Comparison of ENCODE assay signal across 12 cellular contexts in genomic region chr4:188428935-188429334, GRCh38.
DNase-seq lines count a peak whose midpoint lies in the region; ATAC-seq and TF ChIP-seq lines count a peak whose summit lies in the region.
"Had no signal": no experiment of that assay in that cellular context is flagged by ENCODE, and none has a peak within 500 bp of the region (broad histone marks: within the 10 kb centered on the region; RNA-seq: fewer than 3 reads in every experiment).

No MANE protein-coding gene starts in this region.

- 12% methylated on average over 6 of the region's 6 CpGs for whole genome bisulfite sequencing in SK-N-SH (ENCODE audit: low lambda C conversion rate)

- H4K20me1 ChIP-seq in SK-N-SH (ENCODE audit: insufficient read depth), result no peaks in the 10 kb centered on the region
- no peaks in the 10 kb centered on the region for H4K20me1 ChIP-seq in PC-3 (ENCODE audit: low read length)

- peaks cover 3% of the 10 kb centered on the region for H3K27me3 Mint-ChIP-seq in endothelial cell (ENCODE audit: unreplicated experiment)

- H3K9me3 ChIP-seq in SK-N-SH, result peaks cover 4% of the 10 kb centered on the region; the same call in 1 of the 2 replicates
- no peaks in the 10 kb centered on the region for H3K9me3 ChIP-seq in PC-3 (ENCODE audit: low read length)
- H3K9me3 ChIP-seq: thyroid gland had no signal

- no peak for DNase-seq in SK-N-SH
- DNase-seq in PC-3, result peak; percentile 31
- peak; percentile 56 for DNase-seq in endothelial cell (ENCODE audit: low spot score)
- DNase-seq in cerebellar cortex (ENCODE audit: low spot score), result no peak
- DNase-seq in NCI-H82 treated with DMSO at 0.1 percent for 48 hours (lab: John Stamatoyannopoulos, UW; ENCODE audit: unreplicated experiment), result no peak
- DNase-seq in NCI-H146 (lab: John Stamatoyannopoulos, UW), result no peak
- no peak for DNase-seq in activated CD4-positive, alpha-beta T cell treated with anti-CD3 and anti-CD28 coated beads for 4 hours
- DNase-seq: activated CD4-positive, alpha-beta T cell treated with anti-CD3 and anti-CD28 coated beads, Interleukin-2, amount 50 U/mL, for 4 hours; heart right ventricle; NCI-H187; thyroid gland had no signal

- no peaks in the 10 kb centered on the region for H3K79me2 ChIP-seq in SK-N-SH (ENCODE audit: insufficient read depth)
- no peaks in the 10 kb centered on the region for H3K79me2 ChIP-seq in PC-3 (ENCODE audit: low read length)

- H3K4me3 ChIP-seq in SK-N-SH (ENCODE audit: low read depth in 2 of 2, low read length in 1 of 2), result no peak overlapping the region
- H3K4me3 ChIP-seq in PC-3 (ENCODE audit: low read length), result no peak overlapping the region
- H3K4me3 ChIP-seq: heart right ventricle, thyroid gland had no signal

- H3K4me3 Mint-ChIP-seq in endothelial cell (ENCODE audit: unreplicated experiment), result no peak overlapping the region

- POLR2A ChIA-PET in SK-N-SH (lab: Yijun Ruan, JAX) (no interaction called here), PC-3 (lab: Charles Lee; ENCODE audit: unreplicated experiment) (no interaction called here)

- H3K4me2 ChIP-seq in SK-N-SH (no peak overlapping the region), PC-3 (ENCODE audit: low read length) (no peak overlapping the region)

- peaks cover 32% of the 10 kb centered on the region for H3K4me1 Mint-ChIP-seq in endothelial cell (ENCODE audit: unreplicated experiment)

- H3K27ac Mint-ChIP-seq in endothelial cell (ENCODE audit: unreplicated experiment), result peak overlapping the region; percentile 94

- intact Hi-C loops in PC-3 (cut with micrococcal nuclease), result no loop called here

- no peak for ATAC-seq in SK-N-SH treated with all-trans-retinoic acid at 6 μM for 48 hours
- ATAC-seq in PC-3, result no peak
- ATAC-seq: heart right ventricle had no signal

- no peak for TF ChIP-seq RAD21 in SK-N-SH (IDR thresholded peaks at IDR 0.05; ENCODE audit: low read length)

- H3K36me3 Mint-ChIP-seq in endothelial cell (ENCODE audit: low read depth, unreplicated experiment), result no peaks in the 10 kb centered on the region

- TF ChIP-seq EP300 in SK-N-SH (IDR thresholded peaks at IDR 0.05; ENCODE audit: borderline replicate concordance in 1 of 2, low read depth in 1 of 2, low read length in 1 of 2), result no peak

- H3K9ac ChIP-seq in SK-N-SH (no peak overlapping the region), PC-3 (ENCODE audit: low read length) (no peak overlapping the region)

- no peaks in the 10 kb centered on the region for H3K9me3 Mint-ChIP-seq in endothelial cell (ENCODE audit: unreplicated experiment)

- H2AFZ ChIP-seq in SK-N-SH (ENCODE audit: low read depth), result 0 out of 2 replicates have a peak overlapping the region, but pooled peaks have one; percentile 18
- no peak overlapping the region for H2AFZ ChIP-seq in PC-3 (ENCODE audit: low read length)

- CTCF ChIA-PET in SK-N-SH (lab: Yijun Ruan, JAX) (no interaction called here), PC-3 (lab: Charles Lee) (no interaction called here)

- H3K27ac ChIP-seq in SK-N-SH (ENCODE audit: low read depth in 2 of 2, low read length in 1 of 2) (no peak overlapping the region; a peak in 1 of 4 replicates), PC-3 (ENCODE audit: low read length) (no peak overlapping the region)
- H3K27ac ChIP-seq: heart right ventricle, thyroid gland had no signal

- H3K9me2 ChIP-seq in SK-N-SH (no peaks in the 10 kb centered on the region), PC-3 (replicated peaks; ENCODE audit: low read length) (no peaks in the 10 kb centered on the region)

- H3K4me1 ChIP-seq in SK-N-SH (ENCODE audit: control insufficient read depth in 1 of 2, insufficient read depth in 2 of 2, low read depth in 1 of 2, low read length in 1 of 2) (no peaks in the 10 kb centered on the region), PC-3 (ENCODE audit: insufficient read depth, low read length) (0 out of 2 replicates have a peak, but pooled peaks cover 3% of the 10 kb centered on the region)
- H3K4me1 ChIP-seq: thyroid gland had no signal

- no TSS peak for BruUV-seq in PC-3 (replicated peaks; lab: Mats Ljungman, UMichigan)

- H3K36me3 ChIP-seq in SK-N-SH (replicated peaks in 1 of 2; ENCODE audit: control insufficient read depth in 1 of 2, insufficient read depth in 2 of 2, low read length in 1 of 2) (no peaks in the 10 kb centered on the region), PC-3 (ENCODE audit: low read depth, low read length) (no peaks in the 10 kb centered on the region)
- H3K36me3 ChIP-seq: heart right ventricle, thyroid gland had no signal

- H3K27me3 ChIP-seq in SK-N-SH (ENCODE audit: insufficient read depth) (no peaks in the 10 kb centered on the region), PC-3 (ENCODE audit: low read length) (no peaks in the 10 kb centered on the region)
- H3K27me3 ChIP-seq: heart right ventricle, thyroid gland had no signal

- H3F3A ChIP-seq in SK-N-SH (replicated peaks; ENCODE audit: insufficient read depth) (peaks cover 5% of the 10 kb centered on the region), PC-3 (ENCODE audit: low read length, unreplicated experiment) (no peaks in the 10 kb centered on the region)

- TF ChIP-seq CTCF in SK-N-SH (IDR thresholded peaks at IDR 0.05) (no peak), PC-3 (conservative IDR thresholded peaks at IDR 0.05; ENCODE audit: low read depth, low read length) (no peak), endothelial cell (IDR thresholded peaks at IDR 0.05; ENCODE audit: unreplicated experiment) (no peak)

TF ChIP-seq in SK-N-SH, 30 proteins besides CTCF, POLR2A, EP300 and RAD21 (continues in another document):
- no peak for TF ChIP-seq FOXJ3 (CRISPR knock-in tag; IDR thresholded peaks at IDR 0.05)
- TF ChIP-seq TAF1 (IDR thresholded peaks at IDR 0.05; ENCODE audit: borderline replicate concordance, low read depth, low read length), result no peak
- no peak for TF ChIP-seq NRF1 (IDR thresholded peaks at IDR 0.05; ENCODE audit: low read depth, low read length)
- no peak for TF ChIP-seq ZBTB33 (IDR thresholded peaks at IDR 0.05; ENCODE audit: borderline replicate concordance, low read depth)
- no peak for TF ChIP-seq MEF2A (IDR thresholded peaks at IDR 0.05; ENCODE audit: borderline replicate concordance, low read depth)
- no peak for TF ChIP-seq GATA2 (CRISPR knock-in tag; IDR thresholded peaks at IDR 0.05)
- no peak for TF ChIP-seq MXI1 (IDR thresholded peaks at IDR 0.05; ENCODE audit: low read depth, low read length)
- TF ChIP-seq CHD2 (IDR thresholded peaks at IDR 0.05; ENCODE audit: low read length, partially characterized antibody), result no peak
- TF ChIP-seq SIN3A (IDR thresholded peaks at IDR 0.05; ENCODE audit: borderline replicate concordance, low read depth, low read length), result no peak

TF ChIP-seq in SK-N-SH treated with all-trans-retinoic acid at 6 μM for 48 hours, 23 proteins besides CTCF, POLR2A, EP300 and RAD21:
- no peak for TF ChIP-seq GLIS3 (CRISPR knock-in tag; IDR thresholded peaks at IDR 0.05)
- no peak for TF ChIP-seq TCF4 (CRISPR knock-in tag; IDR thresholded peaks at IDR 0.05; ENCODE audit: borderline replicate concordance)
- TF ChIP-seq ZNF565 (CRISPR knock-in tag; conservative IDR thresholded peaks at IDR 0.05; ENCODE audit: low read depth), result no peak
- TF ChIP-seq ZNF8 (CRISPR knock-in tag; IDR thresholded peaks at IDR 0.05), result no peak
- TF ChIP-seq RARB (CRISPR knock-in tag; IDR thresholded peaks at IDR 0.05), result no peak
- TF ChIP-seq ESRRG (CRISPR knock-in tag; IDR thresholded peaks at IDR 0.05), result no peak
- TF ChIP-seq ZNF70 (CRISPR knock-in tag; IDR thresholded peaks at IDR 0.05), result no peak
- no peak for TF ChIP-seq TOX (CRISPR knock-in tag; IDR thresholded peaks at IDR 0.05; ENCODE audit: borderline replicate concordance)
- no peak for TF ChIP-seq BACH2 (CRISPR knock-in tag; IDR thresholded peaks at IDR 0.05; ENCODE audit: borderline replicate concordance)
- no peak for TF ChIP-seq CREB5 (CRISPR knock-in tag; IDR thresholded peaks at IDR 0.05; ENCODE audit: low read depth)

Comparison
In these comparisons a context has a peak if more than half of its experiments do, and no peak if none do; other contexts are left out.
1. DNase-seq: peak in PC-3 (single experiment) and endothelial cell (single experiment); none in SK-N-SH (single experiment), cerebellar cortex (single experiment), NCI-H82 treated with DMSO at 0.1 percent for 48 hours (single experiment), NCI-H146 (single experiment) and activated CD4-positive, alpha-beta T cell treated with anti-CD3 and anti-CD28 coated beads for 4 hours (0 of 2).